ENCODE assay signal across 8 cellular contexts in genomic region chr12:7645395-7646177, GRCh38. TPM values are rescaled to one million over a fixed set of nuclear protein-coding genes. Genes with fewer than 3 reads are reported as not detected.
DNase-seq lines count a peak whose midpoint lies in the region; ATAC-seq and TF ChIP-seq lines count a peak whose summit lies in the region.

No MANE protein-coding gene starts in this region.

- peak; percentile 9 to 45 (median 41) for DNase-seq in NCI-H1417 (lab: John Stamatoyannopoulos, UW)
- no peak for DNase-seq in NCI-H1417 treated with DMSO at 0.1 percent for 48 hours (lab: John Stamatoyannopoulos, UW)
- DNase-seq in GM23338 (ENCODE audit: low spot score): peak; percentile 79
- DNase-seq in RPMI8226: peak; percentile 46
- DNase-seq in endothelial cell (ENCODE audit: low spot score): no peak

- peak overlapping the region; percentile 11 for H3K4me2 ChIP-seq in GM23338

- H3K9me3 Mint-ChIP-seq in GM23338 (no peaks in the 10 kb centered on the region), endothelial cell (ENCODE audit: unreplicated experiment) (no peaks in the 10 kb centered on the region), nephron (no peaks in the 10 kb centered on the region)

- H2AFZ ChIP-seq in GM23338: no peak overlapping the region

- peak; percentile 69 to 97 for TF ChIP-seq CTCF in GM23338 (conservative IDR thresholded peaks at IDR 0.05; ENCODE audit: low read depth in 2 of 2)
- peak; percentile 91 for TF ChIP-seq CTCF in endothelial cell (IDR thresholded peaks at IDR 0.05; ENCODE audit: unreplicated experiment)
- TF ChIP-seq CTCF in nephron (IDR thresholded peaks at IDR 0.05; ENCODE audit: unreplicated experiment in 3 of 3): peak; percentile 80 to 82 (median 82)

- H3K79me2 ChIP-seq in GM23338 (replicated peaks; ENCODE audit: insufficient read depth): no peaks in the 10 kb centered on the region

- peaks cover 6% of the 10 kb centered on the region for H3F3A ChIP-seq in GM23338 (replicated peaks; ENCODE audit: low read depth)

- peak overlapping the region; percentile 2; the same call in 1 of the 3 replicates for H3K4me3 Mint-ChIP-seq in GM23338
- H3K4me3 Mint-ChIP-seq in endothelial cell (ENCODE audit: unreplicated experiment): no peak overlapping the region
- H3K4me3 Mint-ChIP-seq in nephron: no peak overlapping the region

- H3K27ac Mint-ChIP-seq in GM23338 (peak overlapping the region; percentile 46; the same call in 1 of the 2 replicates), endothelial cell (ENCODE audit: unreplicated experiment) (peak overlapping the region; percentile 15), nephron (no peak overlapping the region)

- no peak overlapping the region for H3K27ac ChIP-seq in GM23338 (ENCODE audit: low read depth)

- H3K9me2 ChIP-seq in GM23338 (ENCODE audit: insufficient read depth): no peaks in the 10 kb centered on the region

- H3K27me3 ChIP-seq in GM23338 (ENCODE audit: insufficient read depth): no peaks in the 10 kb centered on the region

- H3K4me3 ChIP-seq in GM23338: no peak overlapping the region

- H3K36me3 ChIP-seq in GM23338 (ENCODE audit: insufficient read depth): no peaks in the 10 kb centered on the region

- ATAC-seq in GM23338 (0 out of 3 replicates have a peak, but pooled peaks have one; percentile 15), HG02610 (IDR thresholded peaks at IDR 0.05; ENCODE audit: unreplicated experiment) (no peak), HG02970 (IDR thresholded peaks at IDR 0.05; ENCODE audit: low FRiP score, unreplicated experiment) (no peak)

- peaks cover 29% of the 10 kb centered on the region for H3K4me1 ChIP-seq in GM23338 (ENCODE audit: insufficient read depth)

- peaks cover 4% of the 10 kb centered on the region for H3K27me3 Mint-ChIP-seq in GM23338 (ENCODE audit: insufficient read depth, low read depth, poor library complexity)
- H3K27me3 Mint-ChIP-seq in endothelial cell (ENCODE audit: unreplicated experiment): no peaks in the 10 kb centered on the region
- peaks cover under 1% of the 10 kb centered on the region for H3K27me3 Mint-ChIP-seq in nephron (ENCODE audit: low read depth)

- H4K20me1 ChIP-seq in GM23338 (replicated peaks; ENCODE audit: insufficient read depth): no peaks in the 10 kb centered on the region

- peaks cover 44% of the 10 kb centered on the region for H3K4me1 Mint-ChIP-seq in GM23338
- H3K4me1 Mint-ChIP-seq in endothelial cell (ENCODE audit: unreplicated experiment): peaks cover 45% of the 10 kb centered on the region
- peaks cover 9% of the 10 kb centered on the region for H3K4me1 Mint-ChIP-seq in nephron

- H3K36me3 Mint-ChIP-seq in GM23338 (ENCODE audit: low read depth) (no peaks in the 10 kb centered on the region), endothelial cell (ENCODE audit: low read depth, unreplicated experiment) (peaks cover 3% of the 10 kb centered on the region), nephron (ENCODE audit: low read depth) (no peaks in the 10 kb centered on the region)

TF ChIP-seq in GM23338, 12 proteins besides CTCF, POLR2A, EP300 and RAD21:
- no peak for TF ChIP-seq JUNB (IDR thresholded peaks at IDR 0.05; ENCODE audit: unreplicated experiment)
- no peak for TF ChIP-seq CREB1 (CRISPR knock-in tag; IDR thresholded peaks at IDR 0.05; ENCODE audit: low read depth)
- no peak for TF ChIP-seq ZNF331 (CRISPR knock-in tag; IDR thresholded peaks at IDR 0.05; ENCODE audit: low read depth)
- no peak for TF ChIP-seq ZNF114 (CRISPR knock-in tag; IDR thresholded peaks at IDR 0.05)
- TF ChIP-seq EZH2 (IDR thresholded peaks at IDR 0.05; ENCODE audit: low read depth, unreplicated experiment): no peak
- TF ChIP-seq REST (IDR thresholded peaks at IDR 0.05; ENCODE audit: unreplicated experiment): no peak
- TF ChIP-seq NANOG (IDR thresholded peaks at IDR 0.05; ENCODE audit: borderline replicate concordance): no peak
TF ChIP-seq in GM23338: peak in this region for 0.

RNA-seq across cellular contexts. Expression of gene APOBEC1, which starts 20.1 kb away (rescaled TPM):
- total RNA-seq in GM23338 (2014; rRNA removed; shearing (Covaris generic)): not detected in 2 replicates
- not detected in 2 replicates for polyA plus RNA-seq in GM23338 (2016; fragmentation: Nextera tagmentation; extraction: Ambion mirVana)
- total RNA-seq in endothelial cell (ENCODE audit: unreplicated experiment): not detected

RNA-seq across cellular contexts. Expression of gene GDF3, which starts 50.0 kb away (rescaled TPM):
- 15.3 and 19.3 TPM in 2 replicates for total RNA-seq in GM23338 (2014; rRNA removed; shearing (Covaris generic))
- polyA plus RNA-seq in GM23338 (2016; fragmentation: Nextera tagmentation; extraction: Ambion mirVana): 31.7 and 32.0 TPM in 2 replicates
- total RNA-seq in endothelial cell (ENCODE audit: unreplicated experiment): 77.7 TPM

Comparison
In these comparisons a context has a peak if more than half of its experiments do, and no peak if none do; other contexts are left out.
1. DNase-seq: peak in NCI-H1417 (3 of 3), GM23338 (single experiment) and RPMI8226 (single experiment); none in NCI-H1417 treated with DMSO at 0.1 percent for 48 hours (single experiment) and endothelial cell (single experiment).
2. H3K27ac Mint-ChIP-seq: peak in GM23338 (single experiment) and endothelial cell (single experiment); none in nephron (0 of 3).
3. Peak in every context shown above with its lines, with median percentiles within 50 percentile points of each other: CTCF ChIP-seq.